ENCODE assay signal across 9 cellular contexts in the genomic region with DNA sequence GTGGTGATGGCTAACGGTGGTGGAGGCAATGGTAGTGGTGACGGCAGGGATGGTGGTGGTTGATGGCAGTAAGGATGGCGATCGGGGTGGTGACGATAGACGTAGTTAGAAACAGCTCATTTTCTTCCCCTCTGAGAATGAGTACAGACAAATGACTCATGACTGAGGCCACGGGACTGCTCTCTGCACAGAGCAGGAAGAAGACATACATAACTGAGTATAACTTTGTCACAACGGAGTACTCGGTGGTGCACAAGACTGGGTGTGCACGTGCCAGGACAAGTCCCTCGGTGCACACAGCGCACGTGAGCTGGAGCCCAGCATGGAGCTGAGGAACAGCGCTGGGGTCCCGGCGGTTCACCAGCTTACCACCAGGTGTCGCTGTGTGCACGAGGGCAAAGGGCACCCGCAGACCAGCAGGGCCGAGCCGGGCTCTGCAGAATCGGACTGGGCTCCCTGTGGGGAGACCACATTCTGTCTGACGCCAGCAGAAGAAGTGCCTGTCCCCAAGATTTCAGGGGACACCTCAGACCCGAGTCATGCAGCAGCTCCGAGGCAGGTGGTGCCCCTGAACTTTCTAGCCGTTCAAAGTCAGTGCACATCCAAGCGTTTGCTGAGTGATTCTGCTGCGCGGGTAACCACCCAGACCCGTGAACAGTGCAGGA.
DNase-seq lines count a peak whose midpoint lies in the region; ATAC-seq and TF ChIP-seq lines count a peak whose summit lies in the region.
"Had no signal": no experiment of that assay in that cellular context is flagged by ENCODE, and none has a peak within 500 bp of the region (broad histone marks: within the 10 kb centered on the region; RNA-seq: fewer than 3 reads in every experiment).

No MANE protein-coding gene starts in this region.

- H3K4me3 ChIP-seq in fibroblast of villous mesenchyme (ENCODE audit: low read depth, low read length) (no peak overlapping the region), ovary (no peak overlapping the region), tibial nerve (no peak overlapping the region)
- H3K4me3 ChIP-seq: skin epidermis had no signal

- 30 to 32% (median 31%) methylated on average over 28 to 30 of the region's 30 CpGs for WGBS in ovary, 3 donors
- WGBS in tibial nerve, 2 donors: 31 to 36% methylated on average over 24 to 30 of the region's 30 CpGs

- H3K4me1 ChIP-seq in ovary (ENCODE audit: insufficient read depth) (no peaks in the 10 kb centered on the region), tibial nerve (peaks cover 0 to 6% (median 0%) of the 10 kb centered on the region in 4 donors)

- intact Hi-C loops in ovary (cut with DNase I): loop anchor here in 2 of 4 donors (10.0 kb wide), 2 partner anchors 441 to 451 kb away; no protein-coding TSS in a partner anchor

- ATAC-seq in HG02973 (IDR thresholded peaks at IDR 0.05; ENCODE audit: unreplicated experiment): peak; percentile 71

- peak; percentile 67 for DNase-seq in NCI-H82 (lab: John Stamatoyannopoulos, UW)
- DNase-seq in NCI-H82 treated with DMSO at 0.1 percent for 48 hours (lab: John Stamatoyannopoulos, UW; ENCODE audit: unreplicated experiment): no peak
- peak; percentile 70 for DNase-seq in OCI-M1 (lab: John Stamatoyannopoulos, UW)
- peak; percentile 83 to 85 for DNase-seq in activated T-cell treated with anti-CD3 and anti-CD28 coated beads, Interleukin-2, amount 50 U/mL, for 48 hours
- peak; percentile 42 for DNase-seq in fibroblast of villous mesenchyme (ENCODE audit: low read depth)
- peak in 4 of 5 donors; percentile 18 to 59 (median 35) for DNase-seq in ovary
- peak; percentile 35 to 57 for DNase-seq in tibial nerve (ENCODE audit: low spot score in 2 of 2)

- H3K27me3 ChIP-seq in ovary (no peaks in the 10 kb centered on the region), tibial nerve (no peaks in the 10 kb centered on the region)

- H3K9me3 ChIP-seq in ovary (no peaks in the 10 kb centered on the region), tibial nerve (no peaks in the 10 kb centered on the region)

- H3K36me3 ChIP-seq in ovary (no peaks in the 10 kb centered on the region), tibial nerve (no peaks in the 10 kb centered on the region)

- H3K27ac ChIP-seq in ovary: no peak overlapping the region
- no peak overlapping the region for H3K27ac ChIP-seq in tibial nerve

- TF ChIP-seq CTCF in fibroblast of villous mesenchyme (IDR thresholded peaks at IDR 0.05; ENCODE audit: insufficient read depth, low read depth, low read length) (peak; percentile 85), ovary (IDR thresholded peaks at IDR 0.05) (peak in 2 of 3 donors; percentile 24 to 33), tibial nerve (IDR thresholded peaks at IDR 0.05) (peak; percentile 73 to 89 (median 86))

- TF ChIP-seq POLR2A in ovary (IDR thresholded peaks at IDR 0.05) (no peak), tibial nerve (IDR thresholded peaks at IDR 0.05) (no peak)

- no peak for TF ChIP-seq EP300 in ovary (IDR thresholded peaks at IDR 0.05)
- TF ChIP-seq EP300 in tibial nerve (IDR thresholded peaks at IDR 0.05): no peak

Comparison
In these comparisons a context has a peak if more than half of its experiments do, and no peak if none do; other contexts are left out.
1. CTCF ChIP-seq: peak in every context shown above with its lines; median percentile 86 in tibial nerve; 85 in fibroblast of villous mesenchyme; 28 in ovary.